24 cellular contexts compared by ENCODE assay signal in genomic region chr1:247115141-247115510, GRCh38.
"Had no signal": no experiment of that assay in that cellular context is flagged by ENCODE, and none has a peak within 500 bp of the region (broad histone marks: within the 10 kb centered on the region; RNA-seq: fewer than 3 reads in every experiment).

No MANE protein-coding gene starts in this region.

- H3K4me3 Mint-ChIP-seq: activated CD4-positive, alpha-beta T cell treated with anti-CD3 and anti-CD28 coated beads, Interleukin-2, amount 10 ng/mL, durations not matched to agents 7 days and 5 days; activated naive CD8-positive, alpha-beta T cell; brain; central memory CD8-positive, alpha-beta T cell; T-helper 1 cell treated with Interleukin-12 subunit alpha and Interleukin-12 subunit beta and Interleukin-4 antibody, amounts not matched to agents 30 μg/mL and 1 μg/mL, for 36 hours had no signal

- H3K27me3 ChIP-seq: transverse colon had no signal

- H3K27ac Mint-ChIP-seq: activated CD4-positive, alpha-beta T cell treated with anti-CD3 and anti-CD28 coated beads, Interleukin-2, amount 10 ng/mL, durations not matched to agents 7 days and 5 days; activated naive CD8-positive, alpha-beta T cell; brain; naive B cell; T-helper 1 cell treated with Interleukin-12 subunit alpha and Interleukin-12 subunit beta and Interleukin-4 antibody, amounts not matched to agents 30 μg/mL and 1 μg/mL, for 36 hours had no signal

- H3K4me3 ChIP-seq: left lung, prostate gland, transverse colon had no signal

- H3K9me3 Mint-ChIP-seq: central memory CD8-positive, alpha-beta T cell had no signal

- ATAC-seq: left lung; right cardiac atrium; stimulated activated naive CD8-positive, alpha-beta T cell treated with anti-CD3 and anti-CD28 coated beads, Interleukin-15, Interleukin-2, amounts not matched to agents 100 U/mL and 50 U/mL, for 24 hours had no signal

- H3K36me3 ChIP-seq: left lung, prostate gland, transverse colon had no signal

- H3K27ac ChIP-seq: left lung, prostate gland, transverse colon had no signal

- H3K36me3 Mint-ChIP-seq: activated naive CD8-positive, alpha-beta T cell; brain had no signal

- H3K4me1 ChIP-seq: prostate gland had no signal

- H3K9me3 ChIP-seq: left lung, prostate gland, transverse colon had no signal

- DNase-seq: activated CD4-positive, alpha-beta T cell treated with anti-CD3 and anti-CD28 coated beads, Interleukin-2, amount 10 ng/mL, durations not matched to agents 7 days and 5 days; activated CD4-positive, CD25-positive, alpha-beta regulatory T cell; activated effector memory CD4-positive, alpha-beta T cell treated with Interleukin-2 at 50 U/mL for 16 hours; activated T-cell treated with anti-CD3 and anti-CD28 coated beads, Interleukin-2, amount 50 U/mL, for 1 hour; cortex of kidney; effector CD8-positive, alpha-beta T cell; foreskin fibroblast; hippocampal formation; kidney; left lung; mammary epithelial cell; naive B cell; nucleus accumbens; right cardiac atrium; small intestine; stimulated activated CD4-positive, alpha-beta T cell treated with anti-CD3 and anti-CD28 coated beads, Interleukin-4, amount 100 ng/mL, for 4 hours; stimulated activated CD8-positive, alpha-beta memory T cell treated with anti-CD3 and anti-CD28 coated beads, Interleukin-4, amount 100 ng/mL, for 48 hours; stimulated activated naive CD8-positive, alpha-beta T cell treated with anti-CD3 and anti-CD28 coated beads, Interleukin-15, Interleukin-2, amounts not matched to agents 100 U/mL and 50 U/mL, for 24 hours; transverse colon had no signal

- FAIRE-seq: kidney, small intestine had no signal
